In genomic region chr2:200578778-200579177, GRCh38 we compare ENCODE assay signal across 8 cellular contexts. TPM values are rescaled to one million over a fixed set of nuclear protein-coding genes. Genes with fewer than 3 reads are reported as not detected.
DNase-seq lines count a peak whose midpoint lies in the region; ATAC-seq and TF ChIP-seq lines count a peak whose summit lies in the region.

No MANE protein-coding gene starts in this region.

- no peaks in the 10 kb centered on the region for H3K4me1 ChIP-seq in CD8-positive, alpha-beta T cell (ENCODE audit: insufficient read depth, low read length)
- H3K4me1 ChIP-seq in lower lobe of right lung, result no peaks in the 10 kb centered on the region
- no peaks in the 10 kb centered on the region for H3K4me1 ChIP-seq in effector memory CD4-positive, alpha-beta T cell (ENCODE audit: control insufficient read depth, insufficient read depth, low read length, poor library complexity, severe bottlenecking)

- no peaks in the 10 kb centered on the region for H3K27me3 ChIP-seq in CD8-positive, alpha-beta T cell (ENCODE audit: insufficient read depth, low read length)
- H3K27me3 ChIP-seq in lower lobe of right lung (ENCODE audit: low read depth), result no peaks in the 10 kb centered on the region
- H3K27me3 ChIP-seq in effector memory CD4-positive, alpha-beta T cell (replicated peaks; ENCODE audit: control insufficient read depth, insufficient read depth, low read length, poor library complexity, severe bottlenecking), result no peaks in the 10 kb centered on the region

- H3K9me3 Mint-ChIP-seq in CD8-positive, alpha-beta T cell, result no peaks in the 10 kb centered on the region
- no peaks in the 10 kb centered on the region for H3K9me3 Mint-ChIP-seq in activated CD8-positive, alpha-beta T cell treated with anti-CD3 and anti-CD28 coated beads, Interleukin-2, amount 10 ng/mL, durations not matched to agents 7 days and 5 days (ENCODE audit: insufficient read depth)

- no peaks in the 10 kb centered on the region for H3K4me1 Mint-ChIP-seq in CD8-positive, alpha-beta T cell (ENCODE audit: low read depth)
- H3K4me1 Mint-ChIP-seq in activated CD8-positive, alpha-beta T cell treated with anti-CD3 and anti-CD28 coated beads, Interleukin-2, amount 10 ng/mL, durations not matched to agents 7 days and 5 days (ENCODE audit: low read depth), result peaks cover 4% of the 10 kb centered on the region

- no peak overlapping the region for H3K4me3 Mint-ChIP-seq in CD8-positive, alpha-beta T cell
- H3K4me3 Mint-ChIP-seq in activated CD8-positive, alpha-beta T cell treated with anti-CD3 and anti-CD28 coated beads, Interleukin-2, amount 10 ng/mL, durations not matched to agents 7 days and 5 days, result no peak overlapping the region

- H3K9me3 ChIP-seq in CD8-positive, alpha-beta T cell (ENCODE audit: low read length), result no peaks in the 10 kb centered on the region
- H3K9me3 ChIP-seq in lower lobe of right lung, result no peaks in the 10 kb centered on the region
- H3K9me3 ChIP-seq in effector memory CD4-positive, alpha-beta T cell (ENCODE audit: control insufficient read depth, low read length), result no peaks in the 10 kb centered on the region

- no peak overlapping the region for H3K4me3 ChIP-seq in CD8-positive, alpha-beta T cell (ENCODE audit: low read depth, low read length)
- no peak overlapping the region for H3K4me3 ChIP-seq in lower lobe of right lung
- no peak overlapping the region for H3K4me3 ChIP-seq in effector memory CD4-positive, alpha-beta T cell (ENCODE audit: insufficient read depth, low read depth, low read length, poor library complexity, severe bottlenecking)

- no peak overlapping the region for H3K27ac ChIP-seq in CD8-positive, alpha-beta T cell (ENCODE audit: low read depth, low read length)
- no peak overlapping the region for H3K27ac ChIP-seq in lower lobe of right lung
- no peak overlapping the region for H3K27ac ChIP-seq in effector memory CD4-positive, alpha-beta T cell (ENCODE audit: insufficient read depth, low read length, poor library complexity, severe bottlenecking)

- no peaks in the 10 kb centered on the region for H3K36me3 Mint-ChIP-seq in CD8-positive, alpha-beta T cell
- H3K36me3 Mint-ChIP-seq in activated CD8-positive, alpha-beta T cell treated with anti-CD3 and anti-CD28 coated beads, Interleukin-2, amount 10 ng/mL, durations not matched to agents 7 days and 5 days (ENCODE audit: low read depth), result peaks cover 51% of the 10 kb centered on the region

- intact Hi-C loops in CD8-positive, alpha-beta T cell (cut with DNase I, micrococcal nuclease), result loop anchor here (2.0 to 10.0 kb wide), 6 partner anchors 124 to 599 kb away; partner anchors contain the start of genes HYCC2 (in 1 of the 2) and NDUFB3 (in 1 of the 2)
- intact Hi-C loops in lower lobe of right lung (cut with DNase I), result loop anchor here (5.0 kb wide), 1 partner anchor 124 kb away; no protein-coding TSS in a partner anchor

- no peak for DNase-seq in CD8-positive, alpha-beta T cell
- no peak for DNase-seq in activated CD8-positive, alpha-beta T cell treated with anti-CD3 and anti-CD28 coated beads, Interleukin-2, amount 10 ng/mL, durations not matched to agents 7 days and 5 days
- DNase-seq in lower lobe of right lung (no peak), mesenteric fat pad (ENCODE audit: low spot score) (no peak), activated gamma-delta T cell treated with Interleukin-2 at 50 U/mL for 16 hours (no peak)
- no peak for DNase-seq in stimulated activated CD4-positive, alpha-beta T cell treated with anti-CD3 and anti-CD28 coated beads, Interleukin-4, amount 100 ng/mL, for 24 hours
- DNase-seq in effector memory CD4-positive, alpha-beta T cell, result no peak

- CTCF ChIA-PET in CD8-positive, alpha-beta T cell (lab: Charles Lee), result no interaction called here
- CTCF ChIA-PET in activated CD8-positive, alpha-beta T cell treated with anti-CD3 and anti-CD28 coated beads, Interleukin-2, amount 10 ng/mL, durations not matched to agents 7 days and 5 days (lab: Charles Lee), result interaction anchor here (0.9 to 1.7 kb wide), 7 partner anchors 12 to 154 kb away, joined by 3 to 4 read pairs (median 3); no protein-coding TSS in a partner anchor

- POLR2A ChIA-PET in CD8-positive, alpha-beta T cell (lab: Charles Lee), result no interaction called here
- POLR2A ChIA-PET in activated CD8-positive, alpha-beta T cell treated with anti-CD3 and anti-CD28 coated beads, Interleukin-2, amount 10 ng/mL, durations not matched to agents 7 days and 5 days (lab: Charles Lee), result interaction anchor here (0.5 to 0.6 kb wide), 3 partner anchors 94 to 804 kb away, joined by 3 to 4 read pairs (median 4); no protein-coding TSS in a partner anchor

- ATAC-seq in CD8-positive, alpha-beta T cell, result no peak
- ATAC-seq in HG03354 (IDR thresholded peaks at IDR 0.05; ENCODE audit: poor library complexity, severe bottlenecking, unreplicated experiment), result peak; percentile 64
- ATAC-seq in activated CD8-positive, alpha-beta T cell treated with anti-CD3 and anti-CD28 coated beads, Interleukin-2, amount 10 ng/mL, durations not matched to agents 7 days and 5 days, result peak; percentile 55
- ATAC-seq in lower lobe of right lung, result peak; percentile 60 to 63

- peak; percentile 35 for TF ChIP-seq CTCF in CD8-positive, alpha-beta T cell (IDR thresholded peaks at IDR 0.05)
- peak; percentile 46 for TF ChIP-seq CTCF in lower lobe of right lung (IDR thresholded peaks at IDR 0.05)

- H3K36me3 ChIP-seq in CD8-positive, alpha-beta T cell (ENCODE audit: insufficient read depth, low read length), result no peaks in the 10 kb centered on the region
- H3K36me3 ChIP-seq in lower lobe of right lung, result no peaks in the 10 kb centered on the region
- no peaks in the 10 kb centered on the region for H3K36me3 ChIP-seq in effector memory CD4-positive, alpha-beta T cell (ENCODE audit: control insufficient read depth, insufficient read depth, low read length)

- H3K27ac Mint-ChIP-seq in CD8-positive, alpha-beta T cell, result no peak overlapping the region
- H3K27ac Mint-ChIP-seq in activated CD8-positive, alpha-beta T cell treated with anti-CD3 and anti-CD28 coated beads, Interleukin-2, amount 10 ng/mL, durations not matched to agents 7 days and 5 days, result no peak overlapping the region

- H3K27me3 Mint-ChIP-seq in CD8-positive, alpha-beta T cell (ENCODE audit: low read depth), result peaks cover 5% of the 10 kb centered on the region
- H3K27me3 Mint-ChIP-seq in activated CD8-positive, alpha-beta T cell treated with anti-CD3 and anti-CD28 coated beads, Interleukin-2, amount 10 ng/mL, durations not matched to agents 7 days and 5 days (ENCODE audit: low read depth), result no peaks in the 10 kb centered on the region

RNA-seq across cellular contexts. Expression of gene AOX1, which starts 7.0 kb away (rescaled TPM):
- not detected for total RNA-seq in CD8-positive, alpha-beta T cell
- total RNA-seq in activated CD8-positive, alpha-beta T cell treated with anti-CD3 and anti-CD28 coated beads, Interleukin-2, amount 10 ng/mL, durations not matched to agents 7 days and 5 days, result under 1 TPM in 1 of 2 experiments, not detected in 1; 0.08 TPM
- total RNA-seq in lower lobe of right lung, result 36.7 TPM
- total RNA-seq in mesenteric fat pad, result 220 TPM

RNA-seq across cellular contexts. Expression of gene SGO2, which starts 52.8 kb away (rescaled TPM):
- total RNA-seq in CD8-positive, alpha-beta T cell, result under 1 TPM; 0.52 to 0.69 TPM
- 10 to 100 TPM; 54.4 to 56.5 TPM for total RNA-seq in activated CD8-positive, alpha-beta T cell treated with anti-CD3 and anti-CD28 coated beads, Interleukin-2, amount 10 ng/mL, durations not matched to agents 7 days and 5 days
- total RNA-seq in lower lobe of right lung (2.8 TPM), mesenteric fat pad (1.5 TPM)

Comparison
In these comparisons a context has a peak if more than half of its experiments do, and no peak if none do; other contexts are left out.
1. RNA of gene AOX1, which starts 7.0 kb away (total RNA-seq): 220 TPM in mesenteric fat pad (single experiment) and 36.7 TPM in lower lobe of right lung (single experiment); 0.08 TPM in activated CD8-positive, alpha-beta T cell treated with anti-CD3 and anti-CD28 coated beads, Interleukin-2, amount 10 ng/mL, durations not matched to agents 7 days and 5 days and not detected in CD8-positive, alpha-beta T cell; every median in the first group is over 10 times any median in the second.
2. RNA of gene SGO2, which starts 52.8 kb away (total RNA-seq): 54.4 to 56.5 TPM in activated CD8-positive, alpha-beta T cell treated with anti-CD3 and anti-CD28 coated beads, Interleukin-2, amount 10 ng/mL, durations not matched to agents 7 days and 5 days; 2.8 TPM in lower lobe of right lung (single experiment), 1.5 TPM in mesenteric fat pad (single experiment) and 0.52 to 0.69 TPM in CD8-positive, alpha-beta T cell; every median in the first group is over 10 times any median in the second.